Comparison of ENCODE assay signal across 22 cellular contexts in genomic region chr5:131405674-131406073, GRCh38.
DNase-seq lines count a peak whose midpoint lies in the region; ATAC-seq, FAIRE-seq and TF ChIP-seq lines count a peak whose summit lies in the region.
"Had no signal": no experiment of that assay in that cellular context is flagged by ENCODE, and none has a peak within 500 bp of the region (broad histone marks: within the 10 kb centered on the region; RNA-seq: fewer than 3 reads in every experiment).

No MANE protein-coding gene starts in this region.

- no peak overlapping the region for H3K9ac ChIP-seq in GM12878 (ENCODE audit: control insufficient read depth, insufficient read depth, low read length)

- peak overlapping the region; percentile 33 for H3K27ac Mint-ChIP-seq in activated CD4-positive, alpha-beta T cell treated with anti-CD3 and anti-CD28 coated beads, Interleukin-2, amount 10 ng/mL, durations not matched to agents 7 days and 5 days
- H3K27ac Mint-ChIP-seq in IgD-negative memory B cell, result peak overlapping the region in 2 of 3 donors; percentile 28 to 61
- peak overlapping the region; percentile 82 for H3K27ac Mint-ChIP-seq in progenitor cell of endocrine pancreas
- H3K27ac Mint-ChIP-seq in endothelial cell (ENCODE audit: unreplicated experiment), result no peak overlapping the region
- H3K27ac Mint-ChIP-seq: activated B cell treated with CpG ODN at 0.5 μM for 24 hours had no signal

- H3K36me3 ChIP-seq in GM12878 (ENCODE audit: control insufficient read depth in 2 of 2, insufficient read depth in 2 of 2, low read length in 1 of 2), result peaks cover 0 to 11% of the 10 kb centered on the region in 2 experiments; a peak in 3 of 4 replicates

- RAD21 ChIA-PET in GM12878 (lab: Charles Lee; ENCODE audit: unreplicated experiment), result interaction anchor here (1.0 to 2.1 kb wide), 4 partner anchors 10 to 179 kb away, joined by 3 to 8 read pairs (median 4); partner anchors contain the start of gene CDC42SE2

- no peak overlapping the region for H3K4me3 ChIP-seq in GM12878
- H3K4me3 ChIP-seq: heart left ventricle, SK-N-MC had no signal

- no peak overlapping the region for H2AFZ ChIP-seq in GM12878 (ENCODE audit: control insufficient read depth, low read depth, low read length)

- TF ChIP-seq CTCF in GM12878 (IDR thresholded peaks at IDR 0.05 in 2 of 3, conservative IDR thresholded peaks at IDR 0.05 in 1 of 3; ENCODE audit: control insufficient read depth in 2 of 3, extremely low read depth in 1 of 3, insufficient read depth in 1 of 3, low read depth in 3 of 3, low read length in 3 of 3) (no peak), progenitor cell of endocrine pancreas (IDR thresholded peaks at IDR 0.05; ENCODE audit: unreplicated experiment) (no peak), omental fat pad (IDR thresholded peaks at IDR 0.05) (no peak), endothelial cell (IDR thresholded peaks at IDR 0.05; ENCODE audit: unreplicated experiment) (no peak)

- no peak for TF ChIP-seq RAD21 in GM12878 (IDR thresholded peaks at IDR 0.05; ENCODE audit: insufficient read depth, low read depth, low read length)

- SMC1A ChIA-PET in GM12878 (lab: Charles Lee; ENCODE audit: uncharacterized antibody, unreplicated experiment), result interaction anchor here (0.8 to 1.5 kb wide), 4 partner anchors 9 to 224 kb away, joined by 3 to 8 read pairs (median 4); no protein-coding TSS in a partner anchor

- intact Hi-C loops in GM12878 (cut with micrococcal nuclease; ENCODE audit: unreplicated experiment), result no loop called here

- DNase-seq in activated CD4-positive, alpha-beta T cell treated with anti-CD3 and anti-CD28 coated beads, Interleukin-2, amount 10 ng/mL, durations not matched to agents 7 days and 5 days, result no peak
- DNase-seq in activated CD4-positive, alpha-beta T cell treated with anti-CD3 and anti-CD28 coated beads for 1 hour, result no peak
- DNase-seq in GM12878 (ENCODE audit: low read depth, low spot score), result no peak
- DNase-seq in progenitor cell of endocrine pancreas (ENCODE audit: low spot score, unreplicated experiment), result no peak
- no peak for DNase-seq in omental fat pad (ENCODE audit: low spot score)
- no peak for DNase-seq in endothelial cell (ENCODE audit: low spot score)
- DNase-seq in NCI-H1930 (lab: John Stamatoyannopoulos, UW), result no peak
- DNase-seq: activated B cell treated with CpG ODN at 0.5 μM for 24 hours; activated gamma-delta T cell treated with Interleukin-2 at 50 U/mL for 16 hours; C1 segment of cervical spinal cord; heart left ventricle; left ventricle myocardium superior; NCI-H1092; NCI-H2081 treated with DMSO at 0.1 percent for 48 hours; NCI-H524; stimulated activated CD4-positive, alpha-beta T cell treated with anti-CD3 and anti-CD28 coated beads, Interleukin-4, amount 100 ng/mL, for 1 hour; T-helper 9 cell had no signal

- no peaks in the 10 kb centered on the region for H3K27me3 ChIP-seq in GM12878 (replicated peaks in 1 of 2; ENCODE audit: control insufficient read depth in 2 of 2, insufficient read depth in 2 of 2, low read length in 1 of 2)
- H3K27me3 ChIP-seq: heart left ventricle had no signal

- in situ Hi-C loops in GM12878 (cut with MboI), result loop anchor here (25.0 kb wide), 1 partner anchor 1293 kb away; no protein-coding TSS in a partner anchor

- no peaks in the 10 kb centered on the region for H4K20me1 ChIP-seq in GM12878 (ENCODE audit: control insufficient read depth, insufficient read depth)

- CTCF ChIA-PET in activated CD4-positive, alpha-beta T cell treated with anti-CD3 and anti-CD28 coated beads, Interleukin-2, amount 10 ng/mL, durations not matched to agents 7 days and 5 days (lab: Charles Lee), result interaction anchor here (1.2 to 1.5 kb wide), 5 partner anchors 12 to 226 kb away, joined by 3 to 4 read pairs (median 3); no protein-coding TSS in a partner anchor
- CTCF ChIA-PET in GM12878 (lab: Yijun Ruan, JAX), result interaction anchor here (0.9 to 1.2 kb wide), 3 partner anchors 8 to 10 kb away, joined by 3 to 4 read pairs (median 3); no protein-coding TSS in a partner anchor

- BruUV-seq in GM12878 (replicated peaks; lab: Mats Ljungman, UMichigan), result no TSS peak

- no peaks in the 10 kb centered on the region for H3K4me1 ChIP-seq in GM12878 (ENCODE audit: control insufficient read depth, insufficient read depth, low read length)
- H3K4me1 ChIP-seq: heart left ventricle had no signal

- no peaks in the 10 kb centered on the region for H3K27me3 Mint-ChIP-seq in activated CD4-positive, alpha-beta T cell treated with anti-CD3 and anti-CD28 coated beads, Interleukin-2, amount 10 ng/mL, durations not matched to agents 7 days and 5 days
- no peaks in the 10 kb centered on the region for H3K27me3 Mint-ChIP-seq in IgD-negative memory B cell
- H3K27me3 Mint-ChIP-seq in progenitor cell of endocrine pancreas, result no peaks in the 10 kb centered on the region
- peaks cover 3% of the 10 kb centered on the region for H3K27me3 Mint-ChIP-seq in endothelial cell (ENCODE audit: unreplicated experiment)
- H3K27me3 Mint-ChIP-seq: activated B cell treated with CpG ODN at 0.5 μM for 24 hours had no signal

- H3K36me3 Mint-ChIP-seq in activated CD4-positive, alpha-beta T cell treated with anti-CD3 and anti-CD28 coated beads, Interleukin-2, amount 10 ng/mL, durations not matched to agents 7 days and 5 days (ENCODE audit: low read depth), result peaks cover 81% of the 10 kb centered on the region
- H3K36me3 Mint-ChIP-seq in IgD-negative memory B cell (peaks cover 31% of the 10 kb centered on the region), progenitor cell of endocrine pancreas (ENCODE audit: insufficient read depth) (peaks cover 47% of the 10 kb centered on the region), endothelial cell (ENCODE audit: low read depth, unreplicated experiment) (peaks cover 34% of the 10 kb centered on the region)

- FAIRE-seq in GM12878 (lab: Jason Lieb, UNC), result no peak
- FAIRE-seq: colon, G401.6 had no signal

- no peaks in the 10 kb centered on the region for H3K79me2 ChIP-seq in GM12878 (ENCODE audit: control insufficient read depth, insufficient read depth, low read length)

- POLR2A ChIA-PET in activated CD4-positive, alpha-beta T cell treated with anti-CD3 and anti-CD28 coated beads, Interleukin-2, amount 10 ng/mL, durations not matched to agents 7 days and 5 days (lab: Charles Lee), result no interaction called here
- POLR2A ChIA-PET in GM12878 (lab: Charles Lee), result interaction anchor here (1.1 to 1.7 kb wide), 2 partner anchors 9 kb away, joined by 3 to 6 read pairs; no protein-coding TSS in a partner anchor

- H3K27ac ChIP-seq in GM12878 (ENCODE audit: control insufficient read depth, insufficient read depth), result no peak overlapping the region
- H3K27ac ChIP-seq: heart left ventricle, SK-N-MC had no signal

- no peak overlapping the region for H3K4me3 Mint-ChIP-seq in activated CD4-positive, alpha-beta T cell treated with anti-CD3 and anti-CD28 coated beads, Interleukin-2, amount 10 ng/mL, durations not matched to agents 7 days and 5 days
- H3K4me3 Mint-ChIP-seq in IgD-negative memory B cell (no peak overlapping the region), progenitor cell of endocrine pancreas (ENCODE audit: low read depth) (no peak overlapping the region), endothelial cell (ENCODE audit: unreplicated experiment) (no peak overlapping the region)
- H3K4me3 Mint-ChIP-seq: activated B cell treated with CpG ODN at 0.5 μM for 24 hours had no signal

- H3K4me2 ChIP-seq in GM12878 (ENCODE audit: control insufficient read depth, insufficient read depth), result no peak overlapping the region

- H3K4me1 Mint-ChIP-seq in activated CD4-positive, alpha-beta T cell treated with anti-CD3 and anti-CD28 coated beads, Interleukin-2, amount 10 ng/mL, durations not matched to agents 7 days and 5 days, result peaks cover 9% of the 10 kb centered on the region
- H3K4me1 Mint-ChIP-seq in IgD-negative memory B cell (peaks cover 2 to 3% (median 2%) of the 10 kb centered on the region in 3 donors), progenitor cell of endocrine pancreas (ENCODE audit: low read depth) (no peaks in the 10 kb centered on the region), endothelial cell (ENCODE audit: unreplicated experiment) (no peaks in the 10 kb centered on the region)
- H3K4me1 Mint-ChIP-seq: activated B cell treated with CpG ODN at 0.5 μM for 24 hours had no signal

- ATAC-seq in GM12878 (peak; percentile 27), omental fat pad (ENCODE audit: low FRiP score) (no peak)
- ATAC-seq: HCT116, heart left ventricle, left ventricle myocardium superior had no signal

- peaks cover 4% of the 10 kb centered on the region; the same call in 2 of the 3 replicates for H3K9me3 ChIP-seq in GM12878 (replicated peaks; ENCODE audit: control insufficient read depth, insufficient read depth, low read length)

- 70% methylated on average over 2 of the region's 2 CpGs for WGBS in GM12878 (ENCODE audit: insufficient coverage, insufficient replicate concordance, low lambda C conversion rate, missing lambda C conversion rate)

- TF ChIP-seq POLR2A in GM12878 (IDR thresholded peaks at IDR 0.05; ENCODE audit: low read depth, low read length), result no peak; the same call in 1 of the 2 replicates

- peaks cover 25% of the 10 kb centered on the region for H3K9me3 Mint-ChIP-seq in activated CD4-positive, alpha-beta T cell treated with anti-CD3 and anti-CD28 coated beads, Interleukin-2, amount 10 ng/mL, durations not matched to agents 7 days and 5 days
- H3K9me3 Mint-ChIP-seq in IgD-negative memory B cell (peaks cover 1 to 11% (median 4%) of the 10 kb centered on the region in 3 donors), progenitor cell of endocrine pancreas (ENCODE audit: low read depth) (peaks cover 22% of the 10 kb centered on the region), endothelial cell (ENCODE audit: unreplicated experiment) (no peaks in the 10 kb centered on the region)

- no peak for TF ChIP-seq EP300 in GM12878 (IDR thresholded peaks at IDR 0.05; ENCODE audit: borderline replicate concordance in 1 of 2, control insufficient read depth in 1 of 2, low read depth in 2 of 2, low read length in 2 of 2)

TF ChIP-seq in GM12878, 131 proteins besides CTCF, POLR2A, EP300 and RAD21:
- TF ChIP-seq USF2 (IDR thresholded peaks at IDR 0.05; ENCODE audit: borderline replicate concordance, low read depth, low read length), result no peak
- TF ChIP-seq POLR2AphosphoS5 (IDR thresholded peaks at IDR 0.05; ENCODE audit: low read length), result peak; percentile 42; the same call in 1 of the 2 replicates
